In genomic region chr4:143642611-143643010, GRCh38 we compare ENCODE assay signal across 30 cellular contexts. TPM values are rescaled to one million over a fixed set of nuclear protein-coding genes. Genes with fewer than 3 reads are reported as not detected.
DNase-seq lines count a peak whose midpoint lies in the region; ATAC-seq, FAIRE-seq and TF ChIP-seq lines count a peak whose summit lies in the region.
"Had no signal": no experiment of that assay in that cellular context is flagged by ENCODE, and none has a peak within 500 bp of the region (broad histone marks: within the 10 kb centered on the region; RNA-seq: fewer than 3 reads in every experiment).

No MANE protein-coding gene starts in this region.

- no peaks in the 10 kb centered on the region for H3K9me1 ChIP-seq in endothelial cell of umbilical vein (replicated peaks; ENCODE audit: control insufficient read depth, extremely low read depth, insufficient read depth, low read length)

- no CpG with 5 or more reads among the region's 1 CpG for WGBS in trophoblast cell (ENCODE audit: extremely low coverage, insufficient coverage, insufficient read length)

- no peak for ATAC-seq in GM21447 (IDR thresholded peaks at IDR 0.05; ENCODE audit: unreplicated experiment)
- ATAC-seq: GM12878 had no signal

- no peak overlapping the region for H2BK120ac ChIP-seq in trophoblast cell (ENCODE audit: insufficient read depth, low read length, poor library complexity)

- DNase-seq in endothelial cell of umbilical vein (ENCODE audit: low read depth, low spot score) (peak; percentile 45), glomerular endothelial cell (ENCODE audit: extremely low read depth, low read depth, low spot score) (peak; percentile 10), trophoblast cell (no peak), RPMI8226 (no peak)
- DNase-seq: 8988T; ACHN; BE2C; C1 segment of cervical spinal cord; CD4-positive, alpha-beta memory T cell; CD4-positive, CD25-positive, alpha-beta regulatory T cell; CD8-positive, alpha-beta memory T cell; COR-L47; DMS 273 treated with DMSO at 0.1 percent for 48 hours; DMS153; DMS53; DMS79; DND-41; EL; GDM1 had no signal

- H3K4me1 ChIP-seq in endothelial cell of umbilical vein (ENCODE audit: control insufficient read depth, extremely low read depth, insufficient read depth, low read length): peaks cover 3% of the 10 kb centered on the region
- no peaks in the 10 kb centered on the region for H3K4me1 ChIP-seq in trophoblast cell (ENCODE audit: control insufficient read depth in 1 of 2, insufficient read depth in 2 of 2, low read length in 2 of 2)
- H3K4me1 ChIP-seq: BE2C, BLaER1 had no signal

- no peak overlapping the region for H3K18ac ChIP-seq in trophoblast cell (ENCODE audit: low read length)

- no peak overlapping the region for H2BK5ac ChIP-seq in trophoblast cell (ENCODE audit: low read depth, low read length, poor library complexity)

- H2AK5ac ChIP-seq in trophoblast cell (ENCODE audit: low read length): no peak overlapping the region

- no peak overlapping the region for H3K9ac ChIP-seq in endothelial cell of umbilical vein (replicated peaks; ENCODE audit: extremely low read depth, insufficient read depth, low read length)
- no peak overlapping the region for H3K9ac ChIP-seq in trophoblast cell (ENCODE audit: low read length)
- H3K9ac ChIP-seq: BLaER1 had no signal

- intact Hi-C loops in endothelial cell of umbilical vein (cut with micrococcal nuclease): no loop called here

- H3K27ac ChIP-seq in endothelial cell of umbilical vein (ENCODE audit: insufficient read depth, low read depth, low read length): no peak overlapping the region
- no peak overlapping the region for H3K27ac ChIP-seq in trophoblast cell (ENCODE audit: low read depth, low read length)
- H3K27ac ChIP-seq: BLaER1 had no signal

- CTCF ChIA-PET in endothelial cell of umbilical vein (lab: Charles Lee): no interaction called here

- H4K12ac ChIP-seq in trophoblast cell (ENCODE audit: low read depth, low read length): no peak overlapping the region

- H3K27me3 ChIP-seq in endothelial cell of umbilical vein (ENCODE audit: control insufficient read depth in 2 of 2, insufficient read depth in 2 of 2, low read length in 2 of 2): no peaks in the 10 kb centered on the region
- H3K27me3 ChIP-seq in trophoblast cell (ENCODE audit: insufficient read depth, low read length): no peaks in the 10 kb centered on the region
- H3K27me3 ChIP-seq: BE2C, BLaER1 had no signal

- H2BK12ac ChIP-seq in trophoblast cell (ENCODE audit: low read length): no peak overlapping the region

- H3K79me2 ChIP-seq in endothelial cell of umbilical vein (ENCODE audit: control insufficient read depth, insufficient read depth, low read length) (no peaks in the 10 kb centered on the region), trophoblast cell (ENCODE audit: control insufficient read depth, insufficient read depth, low read length, poor library complexity) (no peaks in the 10 kb centered on the region)

- H3K4me3 ChIP-seq in endothelial cell of umbilical vein (replicated peaks in 1 of 3; ENCODE audit: insufficient read depth in 1 of 3, low read depth in 1 of 3, low read length in 3 of 3) (no peak overlapping the region), trophoblast cell (ENCODE audit: low read depth, low read length) (no peak overlapping the region)
- H3K4me3 ChIP-seq: BLaER1, GM12878 had no signal

- TF ChIP-seq CTCF in endothelial cell of umbilical vein (IDR thresholded peaks at IDR 0.05; ENCODE audit: extremely low read depth in 1 of 2, insufficient read depth in 1 of 2, low read depth in 1 of 2, low read length in 2 of 2): no peak

- H4K20me1 ChIP-seq in endothelial cell of umbilical vein (replicated peaks; ENCODE audit: control insufficient read depth, extremely low read depth, insufficient read depth, low read length): no peaks in the 10 kb centered on the region
- H4K20me1 ChIP-seq: BLaER1 had no signal

- no peaks in the 10 kb centered on the region for H3K79me1 ChIP-seq in trophoblast cell (ENCODE audit: low read length)

- H4K8ac ChIP-seq in trophoblast cell (ENCODE audit: low read depth, low read length): no peak overlapping the region

- H3K36me3 ChIP-seq in endothelial cell of umbilical vein (ENCODE audit: control insufficient read depth in 2 of 2, extremely low read depth in 1 of 2, insufficient read depth in 2 of 2, low read length in 2 of 2) (no peaks in the 10 kb centered on the region), trophoblast cell (ENCODE audit: control insufficient read depth in 1 of 2, insufficient read depth in 2 of 2, low read length in 2 of 2) (no peaks in the 10 kb centered on the region)
- H3K36me3 ChIP-seq: BE2C, BLaER1 had no signal

- H3K9me3 ChIP-seq in endothelial cell of umbilical vein (replicated peaks; ENCODE audit: control insufficient read depth, insufficient read depth, low read length) (no peaks in the 10 kb centered on the region), trophoblast cell (ENCODE audit: insufficient read depth, low read depth, low read length) (no peaks in the 10 kb centered on the region)
- H3K9me3 ChIP-seq: BE2C had no signal

- POLR2A ChIA-PET in endothelial cell of umbilical vein (lab: Charles Lee): no interaction called here

- H2AFZ ChIP-seq in endothelial cell of umbilical vein (ENCODE audit: low read depth, low read length): no peak overlapping the region
- no peak overlapping the region for H2AFZ ChIP-seq in trophoblast cell (ENCODE audit: insufficient read depth, low read length, poor library complexity)

- no peak overlapping the region for H3K4me2 ChIP-seq in endothelial cell of umbilical vein (ENCODE audit: insufficient read depth, low read length)
- H3K4me2 ChIP-seq in trophoblast cell (ENCODE audit: low read length): no peak overlapping the region
- H3K4me2 ChIP-seq: BLaER1 had no signal

- no peak for TF ChIP-seq POLR2A in endothelial cell of umbilical vein (IDR thresholded peaks at IDR 0.05; ENCODE audit: low read depth, low read length)

- no peak overlapping the region for H3K14ac ChIP-seq in trophoblast cell (ENCODE audit: low read length)

- BruUV-seq in endothelial cell of umbilical vein (replicated peaks; lab: Mats Ljungman, UMichigan): no TSS peak

- no peak overlapping the region for H3K4ac ChIP-seq in trophoblast cell (ENCODE audit: low read depth, low read length)

- no peak overlapping the region for H3K23ac ChIP-seq in trophoblast cell (ENCODE audit: low read length)

- FAIRE-seq in endothelial cell of umbilical vein (lab: Jason Lieb, UNC): peak; percentile 8
- FAIRE-seq: A204.1, GM12878, GM12892, GM18507 had no signal

- no peak overlapping the region for H4K91ac ChIP-seq in trophoblast cell (ENCODE audit: low read depth, low read length)

- dilution Hi-C loops in endothelial cell of umbilical vein (cut with MboI; ENCODE audit: extremely low pct_ligation_motif_present, low sequenced_read_pairs): no loop called here

TF ChIP-seq in endothelial cell of umbilical vein, 7 proteins besides CTCF, POLR2A, EP300 and RAD21:
- TF ChIP-seq JUN (IDR thresholded peaks at IDR 0.05; ENCODE audit: borderline replicate concordance, insufficient read depth, insufficient read length, low read depth): peak; percentile 37
- TF ChIP-seq FOS (IDR thresholded peaks at IDR 0.05; ENCODE audit: borderline replicate concordance, insufficient read depth, low read length): no peak

RNA-seq across cellular contexts. Expression of gene FREM3, which starts 57.9 kb away (rescaled TPM):
- total RNA-seq in endothelial cell of umbilical vein (0.04 and 0.05 TPM in 2 replicates), glomerular endothelial cell (not detected in 2 replicates)
- polyA plus RNA-seq in endothelial cell of umbilical vein: 0.08 and 0.10 TPM in 2 replicates
- polyA plus RNA-seq in endothelial cell of umbilical vein (2011; cell fraction: cytosol; rRNA removed): 0.06 and 0.13 TPM in 2 replicates
- polyA plus RNA-seq in endothelial cell of umbilical vein (2011; cell fraction: nucleus; rRNA removed): 0.06 and 0.08 TPM in 2 replicates
- 0.04 and 0.07 TPM in 2 replicates for polyA plus RNA-seq in endothelial cell of umbilical vein (2012)
- 0.04 and 0.15 TPM in 2 replicates for polyA minus RNA-seq in endothelial cell of umbilical vein
- polyA minus RNA-seq in endothelial cell of umbilical vein (2011; cell fraction: cytosol; rRNA and poly(A)+ RNA removed): not detected
- 0.10 and 0.14 TPM in 2 replicates for polyA minus RNA-seq in endothelial cell of umbilical vein (2011; cell fraction: nucleus; rRNA and poly(A)+ RNA removed)
- not detected in 2 replicates for polyA plus RNA-seq in trophoblast cell (2013)
- total RNA-seq: A673; CD4-positive, alpha-beta memory T cell; CD8-positive, alpha-beta memory T cell; Daoy; G401; GM12878 had no signal
- polyA plus RNA-seq: AG04450; CD14-positive monocyte; CD4-positive, alpha-beta memory T cell; GM12878 had no signal

Comparison
In these comparisons a context has a peak if more than half of its experiments do, and no peak if none do; other contexts are left out.
1. DNase-seq: peak in endothelial cell of umbilical vein (single experiment) and glomerular endothelial cell (single experiment); none in trophoblast cell (0 of 2) and RPMI8226 (single experiment).